ENCODE assay signal across 19 cellular contexts in the genomic region with DNA sequence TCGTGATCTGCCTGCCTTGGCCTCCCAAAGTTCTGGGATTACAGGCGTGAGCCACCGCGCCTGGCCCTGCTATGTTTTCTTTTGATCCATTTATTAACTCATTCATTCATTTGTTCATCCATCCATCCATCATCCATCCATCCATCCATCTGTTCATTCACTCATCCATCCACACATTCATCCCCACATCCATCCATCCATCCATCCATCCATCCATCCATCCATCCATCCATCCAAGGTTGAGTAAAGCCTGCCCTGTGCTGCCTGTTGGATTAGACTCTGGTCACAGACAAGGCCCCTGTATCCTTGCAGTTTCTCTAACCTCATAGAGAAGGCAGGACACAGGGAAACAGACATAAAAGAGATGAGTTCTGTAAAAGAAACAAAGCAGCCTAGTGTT. TPM values are rescaled to one million over a fixed set of nuclear protein-coding genes. Genes with fewer than 3 reads are reported as not detected.
DNase-seq lines count a peak whose midpoint lies in the region; ATAC-seq and TF ChIP-seq lines count a peak whose summit lies in the region.
"Had no signal": no experiment of that assay in that cellular context is flagged by ENCODE, and none has a peak within 500 bp of the region (broad histone marks: within the 10 kb centered on the region; RNA-seq: fewer than 3 reads in every experiment).

No MANE protein-coding gene starts in this region.

- peaks cover 5% of the 10 kb centered on the region for H3K36me3 Mint-ChIP-seq in glutamatergic neuron (ENCODE audit: unreplicated experiment)
- H3K36me3 Mint-ChIP-seq in neural progenitor cell: no peaks in the 10 kb centered on the region
- H3K36me3 Mint-ChIP-seq: CD14-positive monocyte; CD4-positive, alpha-beta memory T cell had no signal

- ATAC-seq in SK-N-SH treated with all-trans-retinoic acid at 6 μM for 48 hours (no peak), GM18519 (IDR thresholded peaks at IDR 0.05; ENCODE audit: low FRiP score, unreplicated experiment) (no peak)

- peaks cover 16% of the 10 kb centered on the region for H3K9me3 Mint-ChIP-seq in glutamatergic neuron (ENCODE audit: unreplicated experiment)
- peaks cover 2% of the 10 kb centered on the region for H3K9me3 Mint-ChIP-seq in neural progenitor cell

- H2AFZ ChIP-seq in SK-N-SH (ENCODE audit: low read depth): 0 out of 2 replicates have a peak overlapping the region, but pooled peaks have one; percentile 41
- peak overlapping the region; percentile 85 for H2AFZ ChIP-seq in neural progenitor cell (replicated peaks)

- H3K4me3 ChIP-seq in SK-N-SH (ENCODE audit: low read depth in 2 of 2, low read length in 1 of 2) (no peak overlapping the region), neural progenitor cell (no peak overlapping the region)
- H3K4me3 ChIP-seq: A549, BLaER1, HAP-1 had no signal

- H3K27me3 Mint-ChIP-seq in glutamatergic neuron (ENCODE audit: unreplicated experiment) (peaks cover 16% of the 10 kb centered on the region), neural progenitor cell (ENCODE audit: insufficient read depth, low read depth) (peaks cover 6% of the 10 kb centered on the region)

- H3K9me3 ChIP-seq in SK-N-SH (no peaks in the 10 kb centered on the region), neural progenitor cell (ENCODE audit: low read depth) (no peaks in the 10 kb centered on the region)
- H3K9me3 ChIP-seq: A549, BLaER1, HAP-1 had no signal

- no peak overlapping the region for H3K9ac ChIP-seq in SK-N-SH
- no peak overlapping the region for H3K9ac ChIP-seq in neural progenitor cell
- H3K9ac ChIP-seq: BLaER1 had no signal

- H3K4me2 ChIP-seq in SK-N-SH (no peak overlapping the region), neural progenitor cell (no peak overlapping the region)
- H3K4me2 ChIP-seq: BLaER1 had no signal

- H4K20me1 ChIP-seq in SK-N-SH (ENCODE audit: insufficient read depth) (no peaks in the 10 kb centered on the region), neural progenitor cell (ENCODE audit: low read depth) (no peaks in the 10 kb centered on the region)
- H4K20me1 ChIP-seq: BLaER1 had no signal

- H3K79me2 ChIP-seq in SK-N-SH (ENCODE audit: insufficient read depth) (no peaks in the 10 kb centered on the region), neural progenitor cell (ENCODE audit: low read depth) (no peaks in the 10 kb centered on the region)

- no peaks in the 10 kb centered on the region for H3K27me3 ChIP-seq in SK-N-SH (ENCODE audit: insufficient read depth)
- H3K27me3 ChIP-seq in neural progenitor cell: no peaks in the 10 kb centered on the region
- H3K27me3 ChIP-seq: BLaER1 had no signal

- H3K4me3 Mint-ChIP-seq in glutamatergic neuron (ENCODE audit: unreplicated experiment): no peak overlapping the region
- no peak overlapping the region for H3K4me3 Mint-ChIP-seq in neural progenitor cell
- H3K4me3 Mint-ChIP-seq: CD14-positive monocyte; CD4-positive, alpha-beta memory T cell had no signal

- no peak for TF ChIP-seq RAD21 in SK-N-SH (IDR thresholded peaks at IDR 0.05; ENCODE audit: low read length)

- H3K27ac Mint-ChIP-seq in glutamatergic neuron (ENCODE audit: unreplicated experiment) (peak overlapping the region; percentile 41), neural progenitor cell (peak overlapping the region; percentile 35)

- TF ChIP-seq EP300 in SK-N-SH (IDR thresholded peaks at IDR 0.05; ENCODE audit: borderline replicate concordance in 1 of 2, low read depth in 1 of 2, low read length in 1 of 2): no peak

- H3F3A ChIP-seq in SK-N-SH (replicated peaks; ENCODE audit: insufficient read depth) (no peaks in the 10 kb centered on the region), neural progenitor cell (ENCODE audit: low read depth) (no peaks in the 10 kb centered on the region)

- H3K27ac ChIP-seq in SK-N-SH (ENCODE audit: low read depth in 2 of 2, low read length in 1 of 2): no peak overlapping the region
- H3K27ac ChIP-seq in neural progenitor cell: no peak overlapping the region
- peak overlapping the region; percentile 52 for H3K27ac ChIP-seq in substantia nigra (ENCODE audit: low read depth, low read length, poor library complexity, severe bottlenecking)
- H3K27ac ChIP-seq: 22Rv1, BLaER1, HL-60 had no signal

- no peak for DNase-seq in SK-N-SH
- DNase-seq in glutamatergic neuron: no peak
- no peak for DNase-seq in neural progenitor cell (ENCODE audit: low spot score)
- no peak for DNase-seq in substantia nigra (lab: John Stamatoyannopoulos, UW)
- no peak for DNase-seq in putamen (ENCODE audit: low spot score)
- no peak for DNase-seq in stimulated activated CD4-positive, alpha-beta T cell treated with anti-CD3 and anti-CD28 coated beads, Interleukin-4, amount 100 ng/mL, for 24 hours
- DNase-seq: CD4-positive, alpha-beta memory T cell; DMS153; DMS79; GDM1; IMR-90 had no signal

- CTCF ChIA-PET in SK-N-SH (lab: Yijun Ruan, JAX): interaction anchor here (0.6 kb wide), 1 partner anchor 208 kb away, joined by 3 read pairs; no protein-coding TSS in a partner anchor

- WGBS in SK-N-SH (ENCODE audit: low lambda C conversion rate): 77% methylated on average over 4 of the region's 4 CpGs

- H3K36me3 ChIP-seq in SK-N-SH (replicated peaks in 1 of 2; ENCODE audit: control insufficient read depth in 1 of 2, insufficient read depth in 2 of 2, low read length in 1 of 2): no peaks in the 10 kb centered on the region
- no peaks in the 10 kb centered on the region for H3K36me3 ChIP-seq in neural progenitor cell
- H3K36me3 ChIP-seq: BLaER1, HAP-1 had no signal

- POLR2A ChIA-PET in SK-N-SH (lab: Yijun Ruan, JAX): no interaction called here

- H3K9me2 ChIP-seq in SK-N-SH: no peaks in the 10 kb centered on the region

- H3K4me1 ChIP-seq in SK-N-SH (ENCODE audit: control insufficient read depth in 1 of 2, insufficient read depth in 2 of 2, low read depth in 1 of 2, low read length in 1 of 2) (no peaks in the 10 kb centered on the region), neural progenitor cell (peaks cover 3% of the 10 kb centered on the region)
- H3K4me1 ChIP-seq: A549, BLaER1, HAP-1 had no signal

- TF ChIP-seq CTCF in SK-N-SH (IDR thresholded peaks at IDR 0.05) (no peak), glutamatergic neuron (IDR thresholded peaks at IDR 0.05; ENCODE audit: partially characterized antibody, unreplicated experiment) (no peak), neural progenitor cell (IDR thresholded peaks at IDR 0.05) (no peak)

- H3K4me1 Mint-ChIP-seq in glutamatergic neuron (ENCODE audit: low read depth, unreplicated experiment) (peaks cover 19% of the 10 kb centered on the region), neural progenitor cell (peaks cover 13% of the 10 kb centered on the region)

TF ChIP-seq in SK-N-SH, 30 proteins besides CTCF, POLR2A, EP300 and RAD21 (continues in another document):
- TF ChIP-seq NFIC (IDR thresholded peaks at IDR 0.05; ENCODE audit: borderline replicate concordance) (no peak), MXI1 (IDR thresholded peaks at IDR 0.05; ENCODE audit: low read depth, low read length) (no peak)

TF ChIP-seq in SK-N-SH treated with all-trans-retinoic acid at 6 μM for 48 hours, 23 proteins besides CTCF, POLR2A, EP300 and RAD21 (continues in another document):
- TF ChIP-seq ESRRG (CRISPR knock-in tag; IDR thresholded peaks at IDR 0.05) (no peak), PPARA (CRISPR knock-in tag; IDR thresholded peaks at IDR 0.05; ENCODE audit: borderline replicate concordance) (no peak), GLIS3 (CRISPR knock-in tag; IDR thresholded peaks at IDR 0.05) (no peak), BACH2 (CRISPR knock-in tag; IDR thresholded peaks at IDR 0.05; ENCODE audit: borderline replicate concordance) (no peak), SNAI2 (CRISPR knock-in tag; IDR thresholded peaks at IDR 0.05) (no peak), OSR1 (CRISPR knock-in tag; IDR thresholded peaks at IDR 0.05) (no peak)
- TF ChIP-seq, protein P1, sequence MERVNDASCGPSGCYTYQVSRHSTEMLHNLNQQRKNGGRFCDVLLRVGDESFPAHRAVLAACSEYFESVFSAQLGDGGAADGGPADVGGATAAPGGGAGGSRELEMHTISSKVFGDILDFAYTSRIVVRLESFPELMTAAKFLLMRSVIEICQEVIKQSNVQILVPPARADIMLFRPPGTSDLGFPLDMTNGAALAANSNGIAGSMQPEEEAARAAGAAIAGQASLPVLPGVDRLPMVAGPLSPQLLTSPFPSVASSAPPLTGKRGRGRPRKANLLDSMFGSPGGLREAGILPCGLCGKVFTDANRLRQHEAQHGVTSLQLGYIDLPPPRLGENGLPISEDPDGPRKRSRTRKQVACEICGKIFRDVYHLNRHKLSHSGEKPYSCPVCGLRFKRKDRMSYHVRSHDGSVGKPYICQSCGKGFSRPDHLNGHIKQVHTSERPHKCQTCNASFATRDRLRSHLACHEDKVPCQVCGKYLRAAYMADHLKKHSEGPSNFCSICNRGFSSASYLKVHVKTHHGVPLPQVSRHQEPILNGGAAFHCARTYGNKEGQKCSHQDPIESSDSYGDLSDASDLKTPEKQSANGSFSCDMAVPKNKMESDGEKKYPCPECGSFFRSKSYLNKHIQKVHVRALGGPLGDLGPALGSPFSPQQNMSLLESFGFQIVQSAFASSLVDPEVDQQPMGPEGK (CRISPR knock-in tag; IDR thresholded peaks at IDR 0.05; ENCODE audit: borderline replicate concordance): no peak
- TF ChIP-seq, protein P2, sequence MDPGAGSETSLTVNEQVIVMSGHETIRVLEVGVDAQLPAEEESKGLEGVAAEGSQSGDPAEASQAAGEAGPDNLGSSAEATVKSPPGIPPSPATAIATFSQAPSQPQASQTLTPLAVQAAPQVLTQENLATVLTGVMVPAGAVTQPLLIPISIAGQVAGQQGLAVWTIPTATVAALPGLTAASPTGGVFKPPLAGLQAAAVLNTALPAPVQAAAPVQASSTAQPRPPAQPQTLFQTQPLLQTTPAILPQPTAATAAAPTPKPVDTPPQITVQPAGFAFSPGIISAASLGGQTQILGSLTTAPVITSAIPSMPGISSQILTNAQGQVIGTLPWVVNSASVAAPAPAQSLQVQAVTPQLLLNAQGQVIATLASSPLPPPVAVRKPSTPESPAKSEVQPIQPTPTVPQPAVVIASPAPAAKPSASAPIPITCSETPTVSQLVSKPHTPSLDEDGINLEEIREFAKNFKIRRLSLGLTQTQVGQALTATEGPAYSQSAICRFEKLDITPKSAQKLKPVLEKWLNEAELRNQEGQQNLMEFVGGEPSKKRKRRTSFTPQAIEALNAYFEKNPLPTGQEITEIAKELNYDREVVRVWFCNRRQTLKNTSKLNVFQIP (CRISPR knock-in tag; IDR thresholded peaks at IDR 0.05; ENCODE audit: borderline replicate concordance, low read depth): no peak

RNA-seq across cellular contexts. Expression of a gene that starts 44.9 kb away (rescaled TPM):
- 0.13 and 0.15 TPM in 2 replicates for polyA plus RNA-seq in SK-N-SH (2012; rRNA removed)
- polyA plus RNA-seq in SK-N-SH (2012; cell fraction: cytosol; rRNA removed): 0.04 and 0.08 TPM in 2 replicates
- 0.12 and 0.19 TPM in 2 replicates for polyA plus RNA-seq in SK-N-SH (2012; cell fraction: nucleus; rRNA removed)
- 0.66 TPM for total RNA-seq in glutamatergic neuron (ENCODE audit: unreplicated experiment)
- total RNA-seq in neural progenitor cell (ENCODE audit: low replicate concordance): 0.26 and 0.31 TPM in 2 replicates
- polyA plus RNA-seq: CD14-positive monocyte had no signal
